8 cellular contexts compared by ENCODE assay signal in genomic region chr2:241701405-241702154, GRCh38. TPM values are rescaled to one million over a fixed set of nuclear protein-coding genes. Genes with fewer than 3 reads are reported as not detected.
A peak's percentile ranks its signal among the peaks of the same experiment; 100 is the strongest.
DNase-seq lines count a peak whose midpoint lies in the region; ATAC-seq, FAIRE-seq and TF ChIP-seq lines count a peak whose summit lies in the region.

ING5 (plus strand) TSS chr2:241702039; CDS start chr2:241702066, 27 bp downstream.

- peak within 1 kb of the TSS; percentile 84 for H3K4me2 ChIP-seq in SU-DHL-6 (ENCODE audit: low read depth, low read length, poor library complexity, severe bottlenecking)

- peaks cover 17% of the 10 kb centered on the region for H3K4me1 Mint-ChIP-seq in activated naive CD8-positive, alpha-beta T cell treated with anti-CD3 and anti-CD28 coated beads for 36 hours

- H2AFZ ChIP-seq in SU-DHL-6 (ENCODE audit: low read depth, low read length, severe bottlenecking): peak within 1 kb of the TSS; percentile 3

- H3K36me3 ChIP-seq in SU-DHL-6 (ENCODE audit: low read length) (peaks cover 11% of the 10 kb centered on the region), pancreas (peaks cover 0 to 12% (median 0%) of the 10 kb centered on the region in 3 donors), thymus (ENCODE audit: control insufficient read depth, insufficient read depth) (peaks cover 19% of the 10 kb centered on the region)

- WGBS in pancreas, 2 donors: 0% methylated on average over 58 to 96 of the region's 96 CpGs
- under 1% methylated on average over 96 of the region's 96 CpGs for WGBS in thymus

- FAIRE-seq in pancreas (lab: Jason Lieb, UNC): no peak

- H3K4me3 ChIP-seq in GM12864 (ENCODE audit: low read depth, low read length): peak within 1 kb of the TSS; percentile 93
- peak within 1 kb of the TSS; percentile 83 for H3K4me3 ChIP-seq in SU-DHL-6 (ENCODE audit: insufficient read depth, low read length, poor library complexity, severe bottlenecking)
- H3K4me3 ChIP-seq in pancreas: peak within 1 kb of the TSS; percentile 77 to 87 (median 80)
- H3K4me3 ChIP-seq in thymus (ENCODE audit: low read length): peak within 1 kb of the TSS; percentile 98

- peaks cover 37% of the 10 kb centered on the region for H3K36me3 Mint-ChIP-seq in activated naive CD8-positive, alpha-beta T cell treated with anti-CD3 and anti-CD28 coated beads for 36 hours

- H3K27me3 Mint-ChIP-seq in activated naive CD8-positive, alpha-beta T cell treated with anti-CD3 and anti-CD28 coated beads for 36 hours: no peaks in the 10 kb centered on the region

- H3K27ac Mint-ChIP-seq in activated naive CD8-positive, alpha-beta T cell treated with anti-CD3 and anti-CD28 coated beads for 36 hours: peak within 1 kb of the TSS; percentile 94

- H3K9me2 ChIP-seq in SU-DHL-6 (replicated peaks; ENCODE audit: insufficient read depth, low read length): no peaks in the 10 kb centered on the region

- peak within 1 kb of the TSS; percentile 90 for H3K4me3 Mint-ChIP-seq in activated naive CD8-positive, alpha-beta T cell treated with anti-CD3 and anti-CD28 coated beads for 36 hours

- peak; percentile 68 for ATAC-seq in HG02642 (IDR thresholded peaks at IDR 0.05; ENCODE audit: poor library complexity, unreplicated experiment)
- ATAC-seq in pancreas: peak; percentile 81 to 90 (median 85)

- H3K9me3 ChIP-seq in SU-DHL-6 (ENCODE audit: insufficient read depth, low read length) (peaks cover 9% of the 10 kb centered on the region; the same call in 1 of the 2 replicates), pancreas (no peaks in the 10 kb centered on the region), thymus (ENCODE audit: control insufficient read depth) (peaks cover 6% of the 10 kb centered on the region)

- H3K27me3 ChIP-seq in SU-DHL-6 (ENCODE audit: low read length) (no peaks in the 10 kb centered on the region), pancreas (no peaks in the 10 kb centered on the region), thymus (ENCODE audit: control insufficient read depth, insufficient read depth) (no peaks in the 10 kb centered on the region)

- DNase-seq in GM12864 (ENCODE audit: low read depth): peak; percentile 52
- peak; percentile 89 for DNase-seq in NCI-H1105 (lab: John Stamatoyannopoulos, UW)
- peak; percentile 98 for DNase-seq in activated naive CD8-positive, alpha-beta T cell treated with anti-CD3 and anti-CD28 coated beads for 36 hours
- peak; percentile 89 to 99 (median 96) for DNase-seq in head of caudate nucleus
- DNase-seq in pancreas: peak; percentile 96 to 99 (median 98)

- peak within 1 kb of the TSS; percentile 93 for H3K9ac ChIP-seq in SU-DHL-6 (ENCODE audit: low read length)

- H3K9me3 Mint-ChIP-seq in activated naive CD8-positive, alpha-beta T cell treated with anti-CD3 and anti-CD28 coated beads for 36 hours: peaks cover under 1% of the 10 kb centered on the region

- peaks cover 15% of the 10 kb centered on the region for H3K79me2 ChIP-seq in SU-DHL-6 (ENCODE audit: insufficient read depth, low read length)

- H3K4me1 ChIP-seq in pancreas: peaks cover 4 to 10% (median 6%) of the 10 kb centered on the region in 3 donors
- peaks cover 8% of the 10 kb centered on the region for H3K4me1 ChIP-seq in thymus (ENCODE audit: control insufficient read depth, insufficient read depth, low read length)

- intact Hi-C loops in head of caudate nucleus (cut with DNase I) (no loop called here), pancreas (cut with DNase I) (no loop called here)

- H3F3A ChIP-seq in SU-DHL-6 (ENCODE audit: insufficient read depth): peaks cover 24% of the 10 kb centered on the region

- no peak for TF ChIP-seq CTCF in GM12864 (IDR thresholded peaks at IDR 0.05; ENCODE audit: low read depth, low read length, missing control alignments)
- no peak for TF ChIP-seq CTCF in SU-DHL-6 (IDR thresholded peaks at IDR 0.05; ENCODE audit: insufficient read depth, low read length, poor library complexity, severe bottlenecking)
- no peak for TF ChIP-seq CTCF in pancreas (IDR thresholded peaks at IDR 0.05)

- H4K20me1 ChIP-seq in SU-DHL-6 (ENCODE audit: low read depth, low read length): no peaks in the 10 kb centered on the region

- H3K27ac ChIP-seq in SU-DHL-6 (ENCODE audit: low read depth, low read length): peak within 1 kb of the TSS; percentile 88
- peak within 1 kb of the TSS; percentile 92 to 100 (median 98) for H3K27ac ChIP-seq in pancreas
- peak within 1 kb of the TSS; percentile 93 for H3K27ac ChIP-seq in thymus (ENCODE audit: low read depth)

RNA-seq across cellular contexts. Expression of gene ING5, which starts in this region (rescaled TPM):
- total RNA-seq in activated naive CD8-positive, alpha-beta T cell treated with anti-CD3 and anti-CD28 coated beads for 36 hours: 10 to 100 TPM; 37.1 to 45.5 TPM
- total RNA-seq in pancreas: 10 to 100 TPM; 14.1 to 28.1 (median 20.7) TPM
- polyA plus RNA-seq in pancreas (10 to 100 TPM; 42.8 to 63.9 TPM), thymus (47.3 TPM)

Comparison
In these comparisons a context has a peak if more than half of its experiments do, and no peak if none do; other contexts are left out.
1. Peak in every context shown above with its lines: DNase-seq, ATAC-seq, H3K4me3 ChIP-seq and H3K27ac ChIP-seq.